17 cellular contexts compared by ENCODE assay signal in genomic region chr15:42595641-42596240, GRCh38. TPM values are rescaled to one million over a fixed set of nuclear protein-coding genes. Genes with fewer than 3 reads are reported as not detected.
A peak's percentile ranks its signal among the peaks of the same experiment; 100 is the strongest.
DNase-seq lines count a peak whose midpoint lies in the region; ATAC-seq and TF ChIP-seq lines count a peak whose summit lies in the region.
"Had no signal": no experiment of that assay in that cellular context is flagged by ENCODE, and none has a peak within 500 bp of the region (broad histone marks: within the 10 kb centered on the region; RNA-seq: fewer than 3 reads in every experiment).

No MANE protein-coding gene starts in this region.

- peaks cover 5% of the 10 kb centered on the region; the same call in 2 of the 3 replicates for H3K9me3 Mint-ChIP-seq in GM23338
- no peaks in the 10 kb centered on the region for H3K9me3 Mint-ChIP-seq in activated T-helper 17 cell treated with anti-CD3 and anti-CD28 coated beads, Interleukin-2, amount 50 U/mL, for 72 hours
- H3K9me3 Mint-ChIP-seq: activated naive CD8-positive, alpha-beta T cell treated with anti-CD3 and anti-CD28 coated beads, Interleukin-2, amount 50 U/mL, for 24 hours had no signal

- H2BK12ac ChIP-seq in trophoblast cell (ENCODE audit: low read length), result no peak overlapping the region

- no peak overlapping the region for H3K14ac ChIP-seq in trophoblast cell (ENCODE audit: low read length)

- no peak overlapping the region for H4K8ac ChIP-seq in trophoblast cell (ENCODE audit: low read depth, low read length)

- WGBS in right cardiac atrium, result 40% methylated on average over 4 of the region's 4 CpGs
- 42 to 72% (median 57%) methylated on average over 4 of the region's 4 CpGs for WGBS in stomach, 5 donors
- WGBS in trophoblast cell (ENCODE audit: extremely low coverage, insufficient coverage, insufficient read length), result no CpG with 5 or more reads among the region's 4 CpGs

- H3K36me3 Mint-ChIP-seq in GM23338 (ENCODE audit: low read depth), result peaks cover 4% of the 10 kb centered on the region
- H3K36me3 Mint-ChIP-seq in activated T-helper 17 cell treated with anti-CD3 and anti-CD28 coated beads, Interleukin-2, amount 50 U/mL, for 72 hours (ENCODE audit: low read depth), result no peaks in the 10 kb centered on the region

- no peak overlapping the region for H4K12ac ChIP-seq in trophoblast cell (ENCODE audit: low read depth, low read length)

- no peak overlapping the region for H3K9ac ChIP-seq in trophoblast cell (ENCODE audit: low read length)
- H3K9ac ChIP-seq: neural progenitor cell had no signal

- TF ChIP-seq EP300 in stomach (IDR thresholded peaks at IDR 0.05), result no peak

- H3K27me3 ChIP-seq in GM23338 (ENCODE audit: insufficient read depth) (no peaks in the 10 kb centered on the region), dorsolateral prefrontal cortex (no peaks in the 10 kb centered on the region), right cardiac atrium (ENCODE audit: control insufficient read depth, insufficient read depth) (no peaks in the 10 kb centered on the region), stomach (no peaks in the 10 kb centered on the region), trophoblast cell (ENCODE audit: insufficient read depth, low read length) (no peaks in the 10 kb centered on the region)
- H3K27me3 ChIP-seq: neural progenitor cell had no signal

- no peaks in the 10 kb centered on the region for H3K79me1 ChIP-seq in trophoblast cell (ENCODE audit: low read length)

- H3K4me1 Mint-ChIP-seq in GM23338, result peaks cover 5% of the 10 kb centered on the region
- no peaks in the 10 kb centered on the region for H3K4me1 Mint-ChIP-seq in activated T-helper 17 cell treated with anti-CD3 and anti-CD28 coated beads, Interleukin-2, amount 50 U/mL, for 72 hours

- no peak overlapping the region for H3K4me2 ChIP-seq in GM23338
- no peak overlapping the region for H3K4me2 ChIP-seq in trophoblast cell (ENCODE audit: low read length)
- H3K4me2 ChIP-seq: neural progenitor cell had no signal

- no peaks in the 10 kb centered on the region for H3K79me2 ChIP-seq in GM23338 (replicated peaks; ENCODE audit: insufficient read depth)
- no peaks in the 10 kb centered on the region for H3K79me2 ChIP-seq in trophoblast cell (ENCODE audit: control insufficient read depth, insufficient read depth, low read length, poor library complexity)

- H3K18ac ChIP-seq in trophoblast cell (ENCODE audit: low read length), result no peak overlapping the region

- H3K9me2 ChIP-seq in GM23338 (ENCODE audit: insufficient read depth), result no peaks in the 10 kb centered on the region

- H3K4me3 ChIP-seq in GM23338 (no peak overlapping the region), dorsolateral prefrontal cortex (peak overlapping the region in 9 of 59 donors; percentile 6 to 28 (median 16)), right cardiac atrium (ENCODE audit: low read length) (no peak overlapping the region), stomach (no peak overlapping the region), trophoblast cell (ENCODE audit: low read depth, low read length) (no peak overlapping the region)
- H3K4me3 ChIP-seq: neural progenitor cell had no signal

- no peak overlapping the region for H3K4ac ChIP-seq in trophoblast cell (ENCODE audit: low read depth, low read length)

- H2AFZ ChIP-seq in GM23338 (no peak overlapping the region), trophoblast cell (ENCODE audit: insufficient read depth, low read length, poor library complexity) (no peak overlapping the region)
- H2AFZ ChIP-seq: neural progenitor cell had no signal

- H4K91ac ChIP-seq in trophoblast cell (ENCODE audit: low read depth, low read length), result no peak overlapping the region

- H3K9me3 ChIP-seq in right cardiac atrium (ENCODE audit: control insufficient read depth, low read length) (no peaks in the 10 kb centered on the region), stomach (no peaks in the 10 kb centered on the region), trophoblast cell (ENCODE audit: insufficient read depth, low read depth, low read length) (no peaks in the 10 kb centered on the region)

- H3K4me3 Mint-ChIP-seq in GM23338, result no peak overlapping the region
- H3K4me3 Mint-ChIP-seq in activated T-helper 17 cell treated with anti-CD3 and anti-CD28 coated beads, Interleukin-2, amount 50 U/mL, for 72 hours, result no peak overlapping the region
- H3K4me3 Mint-ChIP-seq: activated naive CD8-positive, alpha-beta T cell treated with anti-CD3 and anti-CD28 coated beads, Interleukin-2, amount 50 U/mL, for 24 hours; neural progenitor cell had no signal

- no peaks in the 10 kb centered on the region for H3F3A ChIP-seq in GM23338 (replicated peaks; ENCODE audit: low read depth)

- no peak overlapping the region for H3K27ac Mint-ChIP-seq in GM23338
- no peak overlapping the region for H3K27ac Mint-ChIP-seq in activated T-helper 17 cell treated with anti-CD3 and anti-CD28 coated beads, Interleukin-2, amount 50 U/mL, for 72 hours
- H3K27ac Mint-ChIP-seq: activated naive CD8-positive, alpha-beta T cell treated with anti-CD3 and anti-CD28 coated beads, Interleukin-2, amount 50 U/mL, for 24 hours; neural progenitor cell had no signal

- H2BK5ac ChIP-seq in trophoblast cell (ENCODE audit: low read depth, low read length, poor library complexity), result no peak overlapping the region

- H3K4me1 ChIP-seq in GM23338 (ENCODE audit: insufficient read depth), result no peaks in the 10 kb centered on the region; the same call in 1 of the 2 replicates
- H3K4me1 ChIP-seq in right cardiac atrium (ENCODE audit: control insufficient read depth, insufficient read depth, low read length), result no peaks in the 10 kb centered on the region
- H3K4me1 ChIP-seq in stomach, result peaks cover 0 to 48% (median 28%) of the 10 kb centered on the region in 4 donors
- H3K4me1 ChIP-seq in trophoblast cell (ENCODE audit: control insufficient read depth in 1 of 2, insufficient read depth in 2 of 2, low read length in 2 of 2), result no peaks in the 10 kb centered on the region
- H3K4me1 ChIP-seq: neural progenitor cell had no signal

- no peak overlapping the region for H2BK120ac ChIP-seq in trophoblast cell (ENCODE audit: insufficient read depth, low read length, poor library complexity)

- H2AK5ac ChIP-seq in trophoblast cell (ENCODE audit: low read length), result no peak overlapping the region

- H3K36me3 ChIP-seq in GM23338 (ENCODE audit: insufficient read depth) (no peaks in the 10 kb centered on the region), stomach (peaks cover 0 to under 1% (median 0%) of the 10 kb centered on the region in 4 donors), trophoblast cell (ENCODE audit: control insufficient read depth in 1 of 2, insufficient read depth in 2 of 2, low read length in 2 of 2) (no peaks in the 10 kb centered on the region)
- H3K36me3 ChIP-seq: neural progenitor cell had no signal

- no peak overlapping the region for H3K23ac ChIP-seq in trophoblast cell (ENCODE audit: low read length)

- TF ChIP-seq POLR2A in stomach (IDR thresholded peaks at IDR 0.05), result no peak

- DNase-seq in GM23338 (ENCODE audit: low spot score) (no peak), dorsolateral prefrontal cortex (peak in 1 of 10 donors; percentile 51), right cardiac atrium (peak; percentile 46 to 84 (median 56)), stomach (no peak), foreskin melanocyte (no peak), trophoblast cell (no peak)
- DNase-seq in activated effector memory CD4-positive, alpha-beta T cell treated with Interleukin-2 at 50 U/mL for 16 hours, result no peak
- DNase-seq: activated naive CD8-positive, alpha-beta T cell treated with anti-CD3 and anti-CD28 coated beads, Interleukin-2, amount 50 U/mL, for 24 hours; activated T-cell treated with anti-CD3 and anti-CD28 coated beads, Interleukin-2, amount 50 U/mL, for 48 hours; NCI-H2029 treated with DMSO at 0.1 percent for 48 hours; NCI-H526; retina; stimulated activated CD4-positive, alpha-beta T cell treated with anti-CD3 and anti-CD28 coated beads, Interleukin-2, amount 100 ng/mL, for 24 hours had no signal

- no peaks in the 10 kb centered on the region for H3K27me3 Mint-ChIP-seq in GM23338 (ENCODE audit: insufficient read depth, low read depth, poor library complexity)
- H3K27me3 Mint-ChIP-seq in activated T-helper 17 cell treated with anti-CD3 and anti-CD28 coated beads, Interleukin-2, amount 50 U/mL, for 72 hours, result no peaks in the 10 kb centered on the region
- H3K27me3 Mint-ChIP-seq: activated naive CD8-positive, alpha-beta T cell treated with anti-CD3 and anti-CD28 coated beads, Interleukin-2, amount 50 U/mL, for 24 hours had no signal

- H4K20me1 ChIP-seq in GM23338 (replicated peaks; ENCODE audit: insufficient read depth), result no peaks in the 10 kb centered on the region

- TF ChIP-seq CTCF in GM23338 (conservative IDR thresholded peaks at IDR 0.05; ENCODE audit: low read depth in 2 of 2) (no peak), dorsolateral prefrontal cortex (IDR thresholded peaks at IDR 0.05 in 54 of 56, conservative IDR thresholded peaks at IDR 0.05 in 2 of 56; ENCODE audit: low read depth in 1 of 56, partially characterized antibody in 56 of 56) (no peak), stomach (IDR thresholded peaks at IDR 0.05) (no peak)

- peak overlapping the region; percentile 56; the same call in 1 of the 2 replicates for H3K27ac ChIP-seq in GM23338 (ENCODE audit: low read depth)
- H3K27ac ChIP-seq in dorsolateral prefrontal cortex, result peak overlapping the region in 55 of 59 donors; percentile 14 to 79 (median 63)
- H3K27ac ChIP-seq in right cardiac atrium (ENCODE audit: low read length), result peak overlapping the region; percentile 21
- H3K27ac ChIP-seq in stomach, result peak overlapping the region in 3 of 5 donors; percentile 7 to 48 (median 44)
- no peak overlapping the region for H3K27ac ChIP-seq in trophoblast cell (ENCODE audit: low read depth, low read length)
- H3K27ac ChIP-seq: neural progenitor cell had no signal

- intact Hi-C loops in dorsolateral prefrontal cortex (cut with DNase I) (no loop called here), right cardiac atrium (cut with DNase I) (no loop called here), stomach (cut with DNase I; ENCODE audit: low total_unique reads) (no loop called here)

- no peak for ATAC-seq in GM23338
- ATAC-seq in right cardiac atrium, result peak; percentile 63 to 66
- ATAC-seq in activated T-helper 17 cell treated with anti-CD3 and anti-CD28 coated beads, Interleukin-2, amount 50 U/mL, for 72 hours (replicated peaks), result no peak
- ATAC-seq: activated naive CD8-positive, alpha-beta T cell treated with anti-CD3 and anti-CD28 coated beads, Interleukin-2, amount 50 U/mL, for 24 hours; esophagus mucosa; SK-N-SH treated with all-trans-retinoic acid at 6 μM for 48 hours had no signal

RNA-seq across cellular contexts. Expression of gene STARD9, which starts 20.3 kb away (rescaled TPM):
- total RNA-seq in GM23338 (2014; rRNA removed; shearing (Covaris generic)), result 4.7 and 6.2 TPM in 2 replicates
- polyA plus RNA-seq in GM23338 (2016; fragmentation: Nextera tagmentation; extraction: Ambion mirVana) (1.2 and 1.8 TPM in 2 replicates), right cardiac atrium (8.6 TPM), stomach (1 to 10 TPM; 1.4 to 1.9 (median 1.5) TPM)
- total RNA-seq in dorsolateral prefrontal cortex (10 to 100 TPM; 14.7 to 62.1 (median 30.1) TPM), right cardiac atrium (10 to 100 TPM in 3 of 4 donors, 1 to 10 TPM in 1; 9.9 to 12.0 (median 11.5) TPM), stomach (10 to 100 TPM in 4 of 5 donors, 1 to 10 TPM in 1; 4.9 to 45.7 (median 19.7) TPM)
- 10 to 100 TPM in 1 of 2 donors, 1 to 10 TPM in 1; 9.5 to 10.9 TPM for total RNA-seq in activated T-helper 17 cell treated with anti-CD3 and anti-CD28 coated beads, Interleukin-2, amount 50 U/mL, for 72 hours
- 0.25 TPM in 2 replicates for polyA plus RNA-seq in trophoblast cell (2013)

RNA-seq across cellular contexts. Expression of gene HAUS2, which starts 47.1 kb away (rescaled TPM):
- 30.9 and 78.6 TPM in 2 replicates for total RNA-seq in GM23338 (2014; rRNA removed; shearing (Covaris generic))
- 32.7 and 39.1 TPM in 2 replicates for polyA plus RNA-seq in GM23338 (2016; fragmentation: Nextera tagmentation; extraction: Ambion mirVana)
- total RNA-seq in dorsolateral prefrontal cortex, result 10 to 100 TPM; 10.9 to 26.1 (median 19.7) TPM
- total RNA-seq in right cardiac atrium, result 10 to 100 TPM; 10.0 to 15.2 (median 12.1) TPM
- 12.4 TPM for polyA plus RNA-seq in right cardiac atrium
- total RNA-seq in stomach, result 10 to 100 TPM in 2 of 5 donors, 1 to 10 TPM in 3; 4.9 to 22.0 (median 8.4) TPM
- 10 to 100 TPM in 2 of 3 donors, 1 to 10 TPM in 1; 6.3 to 15.9 (median 11.6) TPM for polyA plus RNA-seq in stomach
- total RNA-seq in activated T-helper 17 cell treated with anti-CD3 and anti-CD28 coated beads, Interleukin-2, amount 50 U/mL, for 72 hours, result 10 to 100 TPM; 43.4 to 61.7 TPM
- polyA plus RNA-seq in trophoblast cell (2013), result 15.7 and 16.8 TPM in 2 replicates

RNA-seq across cellular contexts. Expression of gene LRRC57, which starts 47.1 kb away (rescaled TPM):
- 9.0 and 19.5 TPM in 2 replicates for total RNA-seq in GM23338 (2014; rRNA removed; shearing (Covaris generic))
- 3.9 and 5.4 TPM in 2 replicates for polyA plus RNA-seq in GM23338 (2016; fragmentation: Nextera tagmentation; extraction: Ambion mirVana)
- 10 to 100 TPM; 20.3 to 61.0 (median 36.4) TPM for total RNA-seq in dorsolateral prefrontal cortex
- 10 to 100 TPM; 11.1 to 17.2 (median 14.4) TPM for total RNA-seq in right cardiac atrium
- polyA plus RNA-seq in right cardiac atrium, result 7.3 TPM
- 10 to 100 TPM in 4 of 5 donors, 1 to 10 TPM in 1; 7.5 to 67.9 (median 31.2) TPM for total RNA-seq in stomach
- 1 to 10 TPM; 4.7 to 8.2 (median 5.6) TPM for polyA plus RNA-seq in stomach
- total RNA-seq in activated T-helper 17 cell treated with anti-CD3 and anti-CD28 coated beads, Interleukin-2, amount 50 U/mL, for 72 hours, result 10 to 100 TPM; 18.7 to 21.4 TPM
- 11.8 and 12.3 TPM in 2 replicates for polyA plus RNA-seq in trophoblast cell (2013)

Comparison
In these comparisons a context has a peak if more than half of its experiments do, and no peak if none do; other contexts are left out.
1. ATAC-seq: peak in right cardiac atrium (2 of 2); none in GM23338 (single experiment) and activated T-helper 17 cell treated with anti-CD3 and anti-CD28 coated beads, Interleukin-2, amount 50 U/mL, for 72 hours (single experiment).
2. DNase-seq: peak in right cardiac atrium (3 of 3); none in GM23338 (single experiment), stomach (single experiment), activated effector memory CD4-positive, alpha-beta T cell treated with Interleukin-2 at 50 U/mL for 16 hours (single experiment), foreskin melanocyte (single experiment) and trophoblast cell (0 of 2).